ENCODE assay signal across 19 cellular contexts in genomic region chr3:63528325-63529000, GRCh38.
"Had no signal": no experiment of that assay in that cellular context is flagged by ENCODE, and none has a peak within 500 bp of the region (broad histone marks: within the 10 kb centered on the region; RNA-seq: fewer than 3 reads in every experiment).

No MANE protein-coding gene starts in this region.

- H3K27ac Mint-ChIP-seq: naive thymus-derived CD4-positive, alpha-beta T cell; nephron progenitor cell; stimulated activated memory B cell treated with anti-CD40 and anti-IgM and Interleukin-4, amounts not matched to agents 10 μg/mL and 1 μg/mL and 100 μg/mL, for 72 hours; stimulated activated naive CD8-positive, alpha-beta T cell treated with anti-CD3 and anti-CD28 coated beads, Interleukin-15, amount 100 ng/mL, for 72 hours had no signal

- H3K9me3 ChIP-seq: spleen, testis, tibial nerve, upper lobe of right lung, vagina had no signal

- H3K4me3 Mint-ChIP-seq: naive thymus-derived CD4-positive, alpha-beta T cell; nephron progenitor cell; stimulated activated memory B cell treated with anti-CD40 and anti-IgM and Interleukin-4, amounts not matched to agents 10 μg/mL and 1 μg/mL and 100 μg/mL, for 72 hours; stimulated activated naive CD8-positive, alpha-beta T cell treated with anti-CD3 and anti-CD28 coated beads, Interleukin-15, amount 100 ng/mL, for 72 hours had no signal

- H3K9me3 Mint-ChIP-seq: nephron progenitor cell had no signal

- H3K4me1 ChIP-seq: spleen, testis, tibial nerve, upper lobe of right lung, vagina had no signal

- H3K4me3 ChIP-seq: hepatocyte, spleen, testis, tibial nerve, upper lobe of right lung, vagina had no signal

- H3K36me3 Mint-ChIP-seq: naive thymus-derived CD4-positive, alpha-beta T cell; stimulated activated memory B cell treated with anti-CD40 and anti-IgM and Interleukin-4, amounts not matched to agents 10 μg/mL and 1 μg/mL and 100 μg/mL, for 72 hours had no signal

- H3K4me1 Mint-ChIP-seq: naive thymus-derived CD4-positive, alpha-beta T cell; stimulated activated memory B cell treated with anti-CD40 and anti-IgM and Interleukin-4, amounts not matched to agents 10 μg/mL and 1 μg/mL and 100 μg/mL, for 72 hours; stimulated activated naive CD8-positive, alpha-beta T cell treated with anti-CD3 and anti-CD28 coated beads, Interleukin-15, amount 100 ng/mL, for 72 hours had no signal

- H3K27me3 ChIP-seq: hepatocyte, spleen, testis, tibial nerve, upper lobe of right lung, vagina had no signal

- ATAC-seq: naive thymus-derived CD4-positive, alpha-beta T cell; sciatic nerve; stimulated activated memory B cell treated with anti-CD40 and anti-IgM and Interleukin-4, amounts not matched to agents 10 μg/mL and 1 μg/mL and 100 μg/mL, for 72 hours; stimulated activated naive CD8-positive, alpha-beta T cell treated with anti-CD3 and anti-CD28 coated beads, Interleukin-15, amount 100 ng/mL, for 72 hours; upper lobe of right lung had no signal

- H3K27ac ChIP-seq: hepatocyte, spleen, testis, tibial nerve, upper lobe of right lung, vagina had no signal

- DNase-seq: effector CD4-positive, alpha-beta T cell; foreskin melanocyte; head of caudate nucleus; kidney glomerular epithelial cell; mesendoderm; naive thymus-derived CD4-positive, alpha-beta T cell; nephron progenitor cell; spleen; stimulated activated CD4-positive, alpha-beta T cell treated with anti-CD3 and anti-CD28 coated beads, Interleukin-15, amount 100 ng/mL, for 24 hours; stimulated activated CD4-positive, alpha-beta T cell treated with anti-CD3 and anti-CD28 coated beads, Interleukin-1b, Interleukin-23, amount 100 ng/mL, for 48 hours; stimulated activated CD4-positive, alpha-beta T cell treated with anti-CD3 and anti-CD28 coated beads, Interleukin-4, amount 100 ng/mL, for 24 hours; stimulated activated naive CD8-positive, alpha-beta T cell treated with anti-CD3 and anti-CD28 coated beads, Interleukin-15, amount 100 ng/mL, for 72 hours; testis; upper lobe of right lung had no signal

- H3K36me3 ChIP-seq: spleen, tibial nerve, upper lobe of right lung, vagina had no signal

- H3K27me3 Mint-ChIP-seq: stimulated activated memory B cell treated with anti-CD40 and anti-IgM and Interleukin-4, amounts not matched to agents 10 μg/mL and 1 μg/mL and 100 μg/mL, for 72 hours; stimulated activated naive CD8-positive, alpha-beta T cell treated with anti-CD3 and anti-CD28 coated beads, Interleukin-15, amount 100 ng/mL, for 72 hours had no signal
